Comparison of ENCODE assay signal across 15 cellular contexts in genomic region chr4:4605849-4606248, GRCh38.
A peak's percentile ranks its signal among the peaks of the same experiment; 100 is the strongest.
DNase-seq lines count a peak whose midpoint lies in the region; ATAC-seq and TF ChIP-seq lines count a peak whose summit lies in the region.
"Had no signal": no experiment of that assay in that cellular context is flagged by ENCODE, and none has a peak within 500 bp of the region (broad histone marks: within the 10 kb centered on the region; RNA-seq: fewer than 3 reads in every experiment).

No MANE protein-coding gene starts in this region.

- TF ChIP-seq CTCF in Caco-2 (IDR thresholded peaks at IDR 0.05; ENCODE audit: insufficient read depth in 1 of 2, low read depth in 1 of 2, low read length in 1 of 2, severe bottlenecking in 1 of 2, unreplicated experiment in 1 of 2) (no peak), progenitor cell of endocrine pancreas (IDR thresholded peaks at IDR 0.05; ENCODE audit: unreplicated experiment) (no peak)

- H3K27ac Mint-ChIP-seq in Caco-2 (ENCODE audit: unreplicated experiment), result peak overlapping the region; percentile 18
- H3K27ac Mint-ChIP-seq in progenitor cell of endocrine pancreas, result peak overlapping the region; percentile 18
- H3K27ac Mint-ChIP-seq: CD4-positive, CD25-positive, alpha-beta regulatory T cell; GM23338 had no signal

- H3K27me3 ChIP-seq in Caco-2 (replicated peaks; ENCODE audit: control insufficient read depth, insufficient read depth, low read length), result no peaks in the 10 kb centered on the region
- H3K27me3 ChIP-seq: BE2C had no signal

- H3K4me3 ChIP-seq in Caco-2 (ENCODE audit: low read depth, low read length) (no peak overlapping the region), SK-N-MC (no peak overlapping the region)
- H3K4me3 ChIP-seq: GM23338, K562 had no signal

- POLR2A ChIA-PET in Caco-2 (lab: Charles Lee), result no interaction called here

- no peaks in the 10 kb centered on the region; the same call in 1 of the 2 replicates for H3K36me3 ChIP-seq in Caco-2 (ENCODE audit: control insufficient read depth, insufficient read depth, low read length)
- no peaks in the 10 kb centered on the region for H3K36me3 ChIP-seq in SK-N-MC (ENCODE audit: insufficient read depth, low read length)
- H3K36me3 ChIP-seq: BE2C had no signal

- H3K4me3 Mint-ChIP-seq in Caco-2 (ENCODE audit: unreplicated experiment), result no peak overlapping the region
- H3K4me3 Mint-ChIP-seq in progenitor cell of endocrine pancreas (ENCODE audit: low read depth), result no peak overlapping the region
- H3K4me3 Mint-ChIP-seq: CD4-positive, CD25-positive, alpha-beta regulatory T cell; CD8-positive, alpha-beta memory T cell; GM23338 had no signal

- intact Hi-C loops in Caco-2 (cut with micrococcal nuclease; ENCODE audit: unreplicated experiment) (loop anchor here (2.0 kb wide), 1 partner anchor 61 kb away; no protein-coding TSS in a partner anchor), left colon (cut with DNase I, micrococcal nuclease) (no loop called here)

- H3K9me3 ChIP-seq in Caco-2, result no peaks in the 10 kb centered on the region
- no peaks in the 10 kb centered on the region for H3K9me3 ChIP-seq in SK-N-MC (ENCODE audit: low read depth, low read length)
- H3K9me3 ChIP-seq: BE2C had no signal

- H3K4me1 Mint-ChIP-seq in Caco-2 (ENCODE audit: low read depth, unreplicated experiment) (peaks cover 21% of the 10 kb centered on the region), progenitor cell of endocrine pancreas (ENCODE audit: low read depth) (no peaks in the 10 kb centered on the region)
- H3K4me1 Mint-ChIP-seq: CD8-positive, alpha-beta memory T cell had no signal

- H3K27me3 Mint-ChIP-seq in Caco-2 (ENCODE audit: insufficient read depth, unreplicated experiment) (no peaks in the 10 kb centered on the region), progenitor cell of endocrine pancreas (no peaks in the 10 kb centered on the region)
- H3K27me3 Mint-ChIP-seq: CD4-positive, CD25-positive, alpha-beta regulatory T cell; CD8-positive, alpha-beta memory T cell had no signal

- no peaks in the 10 kb centered on the region for H3K36me3 Mint-ChIP-seq in Caco-2 (ENCODE audit: insufficient read depth, unreplicated experiment)
- no peaks in the 10 kb centered on the region for H3K36me3 Mint-ChIP-seq in progenitor cell of endocrine pancreas (ENCODE audit: insufficient read depth)

- ATAC-seq in left colon, result peak; percentile 94
- ATAC-seq: GM23338 had no signal

- 0 out of 2 replicates have a peak overlapping the region, but pooled peaks have one; percentile 17 for H3K27ac ChIP-seq in SK-N-MC

- no peak overlapping the region for H3K9ac ChIP-seq in SK-N-MC (ENCODE audit: insufficient read length)

- BruUV-seq in Caco-2 (replicated peaks; lab: Mats Ljungman, UMichigan), result no TSS peak

- H3K9me3 Mint-ChIP-seq in Caco-2 (ENCODE audit: unreplicated experiment) (peaks cover 9% of the 10 kb centered on the region), progenitor cell of endocrine pancreas (ENCODE audit: low read depth) (no peaks in the 10 kb centered on the region)
- H3K9me3 Mint-ChIP-seq: CD8-positive, alpha-beta memory T cell; GM23338 had no signal

- CTCF ChIA-PET in Caco-2 (lab: Charles Lee), result interaction anchor here (0.7 kb wide), 1 partner anchor 265 kb away, joined by 11 read pairs; no protein-coding TSS in a partner anchor

- DNase-seq in Caco-2, result no peak
- no peak for DNase-seq in SK-N-MC (ENCODE audit: low read depth, low spot score)
- DNase-seq in left colon, result no peak
- no peak for DNase-seq in progenitor cell of endocrine pancreas (ENCODE audit: low spot score, unreplicated experiment)
- DNase-seq in A172 (ENCODE audit: low spot score), result no peak
- no peak for DNase-seq in GM19240 (ENCODE audit: insufficient read length, low spot score)
- no peak for DNase-seq in activated effector memory CD4-positive, alpha-beta T cell treated with Interleukin-2 at 50 U/mL for 16 hours
- DNase-seq: BE2C; CD4-positive, CD25-positive, alpha-beta regulatory T cell; CD8-positive, alpha-beta memory T cell; DMS79 treated with DMSO at 0.1 percent for 48 hours; GF-D8; HCEC 1CT had no signal

- H3K4me1 ChIP-seq in Caco-2, result peaks cover 35% of the 10 kb centered on the region
